8 cellular contexts compared by ENCODE assay signal in the genomic region with DNA sequence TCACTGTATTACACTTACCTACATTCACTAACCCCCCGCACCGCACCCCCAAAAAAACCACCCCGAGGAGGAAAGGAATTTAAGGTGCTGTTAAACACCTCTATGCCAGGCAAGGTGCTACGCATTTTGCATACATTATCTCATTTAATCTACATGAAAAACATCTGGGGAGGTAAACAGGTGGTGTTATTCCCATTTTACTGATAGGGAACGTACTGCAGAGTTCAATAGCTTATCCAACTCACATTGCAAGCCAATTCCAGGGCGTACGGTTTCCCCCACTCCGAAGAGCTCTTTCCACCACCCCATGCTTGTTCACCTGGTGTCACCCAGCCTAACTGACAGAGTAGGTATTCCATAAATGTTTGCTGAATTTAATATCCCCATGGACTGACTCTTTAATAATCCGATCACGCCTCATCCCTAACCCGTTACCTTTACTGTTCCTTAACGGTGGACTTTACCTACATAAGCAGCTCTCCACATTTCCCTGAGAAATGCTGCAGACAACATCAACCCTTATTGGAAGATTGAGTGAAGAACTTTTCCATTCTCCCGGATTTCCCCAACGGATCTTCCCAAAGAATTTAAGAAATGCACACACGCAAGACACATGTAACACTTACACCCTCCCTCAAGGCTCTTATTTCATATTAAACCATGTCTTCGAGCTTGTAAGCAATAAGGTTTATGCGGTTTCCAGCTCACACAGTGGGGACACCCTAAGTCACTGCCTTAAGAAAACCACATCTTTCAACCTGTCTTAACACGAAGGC. TPM values are rescaled to one million over a fixed set of nuclear protein-coding genes. Genes with fewer than 3 reads are reported as not detected.
DNase-seq lines count a peak whose midpoint lies in the region; ATAC-seq and TF ChIP-seq lines count a peak whose summit lies in the region.

No MANE protein-coding gene starts in this region.

- peaks cover 18% of the 10 kb centered on the region for H3K9me3 Mint-ChIP-seq in T-helper 1 cell treated with Interleukin-12 subunit alpha and Interleukin-12 subunit beta and Interleukin-4 antibody, amounts not matched to agents 30 μg/mL and 1 μg/mL, for 36 hours
- H3K9me3 Mint-ChIP-seq in osteocyte (ENCODE audit: unreplicated experiment) = peaks cover 8% of the 10 kb centered on the region

- H3K4me1 ChIP-seq in esophagus squamous epithelium = peaks cover 4 to 50% (median 11%) of the 10 kb centered on the region in 3 donors

- H3K27ac ChIP-seq in AG04450 (ENCODE audit: low read depth, low read length) (peak overlapping the region; percentile 80), esophagus squamous epithelium (peak overlapping the region; percentile 90 to 100 (median 95))

- no peaks in the 10 kb centered on the region for H3K9me3 ChIP-seq in AG04450 (ENCODE audit: control insufficient read depth, insufficient read depth, low read length)
- H3K9me3 ChIP-seq in esophagus squamous epithelium = peaks cover 0 to 5% (median 3%) of the 10 kb centered on the region in 3 donors

- H3K4me3 Mint-ChIP-seq in T-helper 1 cell treated with Interleukin-12 subunit alpha and Interleukin-12 subunit beta and Interleukin-4 antibody, amounts not matched to agents 30 μg/mL and 1 μg/mL, for 36 hours = peak overlapping the region; percentile 64
- H3K4me3 Mint-ChIP-seq in osteocyte (ENCODE audit: unreplicated experiment) = peak overlapping the region; percentile 91

- peaks cover 62% of the 10 kb centered on the region for H3K27me3 Mint-ChIP-seq in T-helper 1 cell treated with Interleukin-12 subunit alpha and Interleukin-12 subunit beta and Interleukin-4 antibody, amounts not matched to agents 30 μg/mL and 1 μg/mL, for 36 hours (ENCODE audit: low read depth)
- H3K27me3 Mint-ChIP-seq in osteocyte (ENCODE audit: unreplicated experiment) = no peaks in the 10 kb centered on the region

- TF ChIP-seq CTCF in AG04450 (IDR thresholded peaks at IDR 0.05; ENCODE audit: low read depth, low read length) (no peak), GM20000 (IDR thresholded peaks at IDR 0.05; ENCODE audit: extremely low read depth, missing control alignments) (no peak), esophagus squamous epithelium (IDR thresholded peaks at IDR 0.05) (no peak), osteocyte (IDR thresholded peaks at IDR 0.05) (no peak)

- POLR2A ChIA-PET in AG04450 (lab: Yijun Ruan, JAX) = interaction anchor here (0.6 kb wide), 2 partner anchors 11 to 261 kb away, joined by 4 to 5 read pairs; no protein-coding TSS in a partner anchor

- intact Hi-C loops in esophagus squamous epithelium (cut with DNase I) = loop anchor here (10.0 kb wide), 1 partner anchor 111 kb away; no protein-coding TSS in a partner anchor

- 2 to 8% methylated on average over 17 to 18 of the region's 18 CpGs for WGBS in esophagus squamous epithelium, 2 donors

- no peaks in the 10 kb centered on the region for H3K27me3 ChIP-seq in AG04450 (ENCODE audit: control insufficient read depth, insufficient read depth, low read length)
- no peaks in the 10 kb centered on the region for H3K27me3 ChIP-seq in esophagus squamous epithelium

- no peaks in the 10 kb centered on the region for H3K36me3 ChIP-seq in esophagus squamous epithelium

- no peak for ATAC-seq in HG03135 (IDR thresholded peaks at IDR 0.05; ENCODE audit: unreplicated experiment)
- ATAC-seq in HG02623 (IDR thresholded peaks at IDR 0.05; ENCODE audit: unreplicated experiment) = no peak

- H3K36me3 Mint-ChIP-seq in T-helper 1 cell treated with Interleukin-12 subunit alpha and Interleukin-12 subunit beta and Interleukin-4 antibody, amounts not matched to agents 30 μg/mL and 1 μg/mL, for 36 hours (ENCODE audit: low read depth) = peaks cover 6% of the 10 kb centered on the region
- no peaks in the 10 kb centered on the region for H3K36me3 Mint-ChIP-seq in osteocyte (ENCODE audit: unreplicated experiment)

- DNase-seq in AG04450 (ENCODE audit: low read depth, low spot score) (peak; percentile 26), GM20000 (ENCODE audit: low spot score) (peak; percentile 46), esophagus squamous epithelium (lab: John Stamatoyannopoulos, UW) (no peak), osteocyte (ENCODE audit: extremely low spot score, unreplicated experiment) (no peak), HUDEP-2 (lab: John Stamatoyannopoulos, UW; ENCODE audit: unreplicated experiment in 76 of 76) (no peak)

- H3K4me1 Mint-ChIP-seq in T-helper 1 cell treated with Interleukin-12 subunit alpha and Interleukin-12 subunit beta and Interleukin-4 antibody, amounts not matched to agents 30 μg/mL and 1 μg/mL, for 36 hours (ENCODE audit: low read depth) = peaks cover 15% of the 10 kb centered on the region
- peaks cover 36% of the 10 kb centered on the region for H3K4me1 Mint-ChIP-seq in osteocyte (ENCODE audit: unreplicated experiment)

- no peak overlapping the region for H3K27ac Mint-ChIP-seq in T-helper 1 cell treated with Interleukin-12 subunit alpha and Interleukin-12 subunit beta and Interleukin-4 antibody, amounts not matched to agents 30 μg/mL and 1 μg/mL, for 36 hours
- H3K27ac Mint-ChIP-seq in osteocyte (ENCODE audit: unreplicated experiment) = peak overlapping the region; percentile 90

- H3K4me3 ChIP-seq in AG04450 (ENCODE audit: low read depth, low read length) (peak overlapping the region; percentile 86), esophagus squamous epithelium (peak overlapping the region; percentile 79 to 98 (median 94))

- CTCF ChIA-PET in AG04450 (lab: Charles Lee) = interaction anchor here (1.1 to 1.9 kb wide), 3 partner anchors 80 to 281 kb away, joined by 3 to 13 read pairs (median 4); no protein-coding TSS in a partner anchor

- TF ChIP-seq POLR2A in esophagus squamous epithelium (IDR thresholded peaks at IDR 0.05) = no peak

RNA-seq across cellular contexts. Expression of a gene that starts 1.2 kb away (rescaled TPM):
- 6.0 and 7.6 TPM in 2 replicates for polyA plus RNA-seq in AG04450 (2011; rRNA removed)
- 18.3 and 21.6 TPM in 2 replicates for polyA minus RNA-seq in AG04450 (2011; rRNA and poly(A)+ RNA removed)
- total RNA-seq in esophagus squamous epithelium (100 to 1,000 TPM in 1 of 4 donors, 10 to 100 TPM in 3; 10.6 to 105 (median 26.0) TPM), osteocyte (37.0 and 38.6 TPM in 2 replicates)

Comparison
In these comparisons a context has a peak if more than half of its experiments do, and no peak if none do; other contexts are left out.
1. DNase-seq: peak in AG04450 (single experiment) and GM20000 (single experiment); none in esophagus squamous epithelium (single experiment), osteocyte (single experiment) and HUDEP-2 (0 of 76).